ENCODE assay signal across 8 cellular contexts in the genomic region with DNA sequence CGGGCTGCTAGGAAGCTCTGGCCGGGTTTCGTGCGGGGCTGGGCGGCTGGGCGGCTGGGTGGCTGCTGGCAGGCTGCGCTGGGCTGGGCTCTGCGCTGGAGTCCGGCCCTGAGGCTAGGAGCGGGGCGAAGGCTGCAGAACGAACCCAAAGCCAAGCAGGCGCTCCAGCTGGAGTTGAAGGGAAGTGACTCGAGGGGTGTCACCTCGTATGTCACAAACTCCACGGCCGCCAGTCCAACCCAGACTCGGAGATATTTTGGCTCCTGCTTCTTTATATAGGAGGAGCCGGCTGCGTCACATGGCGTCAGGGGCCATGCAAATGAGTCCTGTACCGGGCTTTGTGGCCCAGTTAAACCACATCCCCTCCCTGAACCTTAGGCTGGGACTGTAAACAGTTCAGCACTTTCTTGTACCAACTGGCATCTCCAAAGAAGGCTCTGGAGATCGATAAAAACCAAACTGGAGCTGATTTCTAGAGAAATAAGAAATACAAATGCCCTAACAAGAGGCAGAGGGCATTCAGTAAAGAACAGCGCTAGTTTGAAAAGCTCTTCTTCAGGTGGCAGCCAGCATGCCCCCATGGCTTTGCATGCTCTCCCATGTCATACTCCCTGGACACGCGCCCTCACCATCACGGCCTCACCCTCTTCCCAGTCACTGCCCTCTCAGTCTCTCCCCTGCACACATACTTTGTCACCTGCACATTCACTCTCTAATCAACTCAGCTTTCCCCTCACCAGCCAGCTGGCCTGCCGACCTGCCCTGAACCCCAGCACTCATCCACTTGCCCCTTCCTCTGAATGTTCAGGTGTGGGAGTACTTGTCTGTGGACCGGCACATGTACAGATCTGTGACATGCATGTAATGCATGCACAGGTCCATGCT. TPM values are rescaled to one million over a fixed set of nuclear protein-coding genes. Genes with fewer than 3 reads are reported as not detected.
DNase-seq lines count a peak whose midpoint lies in the region; TF ChIP-seq lines count a peak whose summit lies in the region.

No MANE protein-coding gene starts in this region.

- H3K36me3 ChIP-seq in mammary epithelial cell (ENCODE audit: insufficient read depth, low read length) = peaks cover 5% of the 10 kb centered on the region

- peak overlapping the region; percentile 85 for H3K27ac ChIP-seq in mammary epithelial cell (ENCODE audit: insufficient read depth, low read depth, low read length)

- TF ChIP-seq CTCF in GM10266 (IDR thresholded peaks at IDR 0.05; ENCODE audit: control insufficient read depth, insufficient read depth, low read depth, missing control alignments) (no peak), WI38 (IDR thresholded peaks at IDR 0.05; ENCODE audit: low read depth, low read length) (no peak), mammary epithelial cell (conservative IDR thresholded peaks at IDR 0.05 in 1 of 2, IDR thresholded peaks at IDR 0.05 in 1 of 2; ENCODE audit: extremely low read depth in 1 of 2, insufficient read depth in 1 of 2, low read depth in 1 of 2, low read length in 2 of 2) (no peak)

- 38% methylated on average over 19 of the region's 29 CpGs for WGBS in mammary epithelial cell (ENCODE audit: low coverage, missing lambda C conversion rate)

- DNase-seq in GM10266 (ENCODE audit: extremely low spot score) (peak; percentile 76), GOT3 (lab: John Stamatoyannopoulos, UW) (peak; percentile 15), LoVo (ENCODE audit: low spot score) (peak; percentile 22), mammary epithelial cell (peak; percentile 77), inferior parietal cortex (ENCODE audit: extremely low spot score) (peak; percentile 72), DMS153 treated with DMSO at 0.1 percent for 48 hours (lab: John Stamatoyannopoulos, UW; ENCODE audit: unreplicated experiment) (no peak)
- DNase-seq in stimulated activated CD4-positive, alpha-beta T cell treated with anti-CD3 and anti-CD28 coated beads, Interleukin-12 subunit alpha, Interleukin-12 subunit beta, amount 100 ng/mL, for 24 hours (ENCODE audit: low read depth in 2 of 2) = peak; percentile 55 to 68

- H3K4me1 ChIP-seq in mammary epithelial cell (ENCODE audit: insufficient read depth, low read length) = peaks cover 13% of the 10 kb centered on the region

- H3K9me3 ChIP-seq in mammary epithelial cell (replicated peaks; ENCODE audit: insufficient read depth, low read length) = no peaks in the 10 kb centered on the region

- H2AFZ ChIP-seq in mammary epithelial cell (ENCODE audit: low read depth, low read length) = no peak overlapping the region

- peak overlapping the region; percentile 76 for H3K9ac ChIP-seq in mammary epithelial cell (ENCODE audit: insufficient read depth, low read length)

- in situ Hi-C loops in mammary epithelial cell (cut with MboI; ENCODE audit: low sequenced_read_pairs in 2 of 2) = loop anchor here in 1 of 2 donors (5.0 kb wide), 1 partner anchor 40 kb away; no protein-coding TSS in a partner anchor

- peak overlapping the region; percentile 49 for H3K4me2 ChIP-seq in mammary epithelial cell (ENCODE audit: insufficient read depth, low read depth, low read length)

- H4K20me1 ChIP-seq in mammary epithelial cell (ENCODE audit: insufficient read depth, low read length) = no peaks in the 10 kb centered on the region

- H3K79me2 ChIP-seq in mammary epithelial cell (ENCODE audit: insufficient read depth, low read length) = peaks cover 20% of the 10 kb centered on the region

- H3K27me3 ChIP-seq in mammary epithelial cell (ENCODE audit: insufficient read depth, low read length) = no peaks in the 10 kb centered on the region

- BruUV-seq in mammary epithelial cell (replicated peaks; lab: Mats Ljungman, UMichigan) = TSS peak; percentile 23

- H3K4me3 ChIP-seq in WI38 (ENCODE audit: low read depth, low read length) = peak overlapping the region; percentile 67
- H3K4me3 ChIP-seq in mammary epithelial cell (replicated peaks in 1 of 3; ENCODE audit: insufficient read depth in 1 of 3, low read depth in 2 of 3, low read length in 3 of 3) = peak overlapping the region; percentile 47 to 68 (median 65)

- dilution Hi-C loops in mammary epithelial cell (cut with HindIII; ENCODE audit: low sequenced_read_pairs) = no loop called here

- intact Hi-C loops in mammary epithelial cell (cut with micrococcal nuclease) = loop anchor here (1.0 to 10.0 kb wide), 3 partner anchors 40 to 822 kb away; no protein-coding TSS in a partner anchor

- CTCF ChIA-PET in mammary epithelial cell (lab: Charles Lee; ENCODE audit: low non-redundant PET) = interaction anchor here (0.6 to 1.2 kb wide), 2 partner anchors 13 to 44 kb away, joined by 3 to 12 read pairs; no protein-coding TSS in a partner anchor

RNA-seq across cellular contexts. Expression of gene TSC22D3, which starts 58.5 kb away (rescaled TPM):
- total RNA-seq in mammary epithelial cell = 10 to 100 TPM; 53.9 to 83.7 TPM
- polyA plus RNA-seq in mammary epithelial cell = 50.7 TPM
- 29.4 TPM for polyA minus RNA-seq in mammary epithelial cell
